ENCODE assay signal across 22 cellular contexts in the genomic region with DNA sequence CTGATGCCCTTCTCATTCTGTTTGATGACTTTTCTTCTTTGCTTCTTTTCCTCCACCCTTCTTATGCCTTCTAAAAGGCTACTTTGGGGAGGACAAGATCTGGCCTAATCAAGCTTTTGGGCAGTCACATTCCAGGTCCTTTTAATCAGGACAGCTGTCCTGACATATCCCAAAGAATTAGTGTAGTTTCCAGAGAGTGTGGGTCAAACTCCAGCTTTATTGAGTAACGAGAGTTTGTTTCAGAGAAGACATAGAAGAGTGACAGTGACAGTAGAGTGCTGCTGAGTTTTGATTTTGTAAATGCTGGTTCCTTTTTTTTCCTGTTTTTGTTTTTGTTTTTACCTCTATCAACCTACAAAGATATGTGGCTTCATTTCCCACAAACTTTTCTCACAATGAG.
DNase-seq lines count a peak whose midpoint lies in the region; ATAC-seq, FAIRE-seq and TF ChIP-seq lines count a peak whose summit lies in the region.
"Had no signal": no experiment of that assay in that cellular context is flagged by ENCODE, and none has a peak within 500 bp of the region (broad histone marks: within the 10 kb centered on the region; RNA-seq: fewer than 3 reads in every experiment).

No MANE protein-coding gene starts in this region.

- H3K36me3 ChIP-seq in liver (ENCODE audit: control insufficient read depth in 4 of 4, insufficient read depth in 3 of 4, low read depth in 1 of 4, low read length in 3 of 4), result no peaks in the 10 kb centered on the region
- H3K36me3 ChIP-seq in HepG2 (replicated peaks in 1 of 2; ENCODE audit: control insufficient read depth in 1 of 2, insufficient read depth in 2 of 2, low read length in 2 of 2), result no peaks in the 10 kb centered on the region
- no peaks in the 10 kb centered on the region for H3K36me3 ChIP-seq in neural progenitor cell
- H3K36me3 ChIP-seq: BLaER1 treated with 17β-estradiol and CSF1 and Interleukin-3, amounts not matched to agents 10 nM and 100 nM had no signal

- CTCF ChIA-PET in HepG2 (lab: Yijun Ruan, JAX; ENCODE audit: low intra/inter-chr PET ratio, low total read pairs), result no interaction called here

- H3K27ac Mint-ChIP-seq in neural progenitor cell, result no peak overlapping the region
- peak overlapping the region; percentile 2 for H3K27ac Mint-ChIP-seq in stimulated activated memory B cell treated with anti-CD40 and anti-IgM and Interleukin-4, amounts not matched to agents 10 μg/mL and 1 μg/mL and 100 μg/mL, for 72 hours
- no peak overlapping the region for H3K27ac Mint-ChIP-seq in natural killer cell treated with Interleukin-12 subunit alpha and Interleukin-12 subunit beta and Interleukin-15 and Interleukin-18, amount 100 ng/mL, for 72 hours
- H3K27ac Mint-ChIP-seq: B cell; CD4-positive, alpha-beta T cell; CD8-positive, alpha-beta T cell had no signal

- no peaks in the 10 kb centered on the region for H3F3A ChIP-seq in neural progenitor cell (ENCODE audit: low read depth)

- in situ Hi-C loops in HepG2 (cut with HindIII; ENCODE audit: extremely low pct_ligation_motif_present, low pct_unique_long_range_greater_than_20kb), result no loop called here

- H3K4me2 ChIP-seq in HepG2 (ENCODE audit: low read depth, low read length) (no peak overlapping the region), neural progenitor cell (no peak overlapping the region)
- H3K4me2 ChIP-seq: A549; BLaER1 treated with 17β-estradiol and CSF1 and Interleukin-3, amounts not matched to agents 10 nM and 100 nM had no signal

- TF ChIP-seq POLR2A in HepG2 (IDR thresholded peaks at IDR 0.05; ENCODE audit: insufficient read depth in 1 of 2, low read depth in 2 of 2, low read length in 2 of 2), result no peak

- TF ChIP-seq EP300 in HepG2 (IDR thresholded peaks at IDR 0.05; ENCODE audit: low read depth in 2 of 2, low read length in 2 of 2) (no peak), HepG2 (CRISPR knock-in tag; IDR thresholded peaks at IDR 0.05; ENCODE audit: borderline replicate concordance) (no peak)

- TF ChIP-seq CTCF in liver (IDR thresholded peaks at IDR 0.05; ENCODE audit: low read depth, low read length, missing input control) (no peak), HepG2 (CRISPR knock-in tag; IDR thresholded peaks at IDR 0.05) (no peak), neural progenitor cell (IDR thresholded peaks at IDR 0.05) (no peak)

- intact Hi-C loops in HepG2 (cut with micrococcal nuclease; ENCODE audit: unreplicated experiment), result no loop called here

- H2AFZ ChIP-seq in HepG2 (ENCODE audit: low read length), result no peak overlapping the region
- H2AFZ ChIP-seq in neural progenitor cell (replicated peaks), result peak overlapping the region; percentile 47

- H3K4me3 ChIP-seq in liver (ENCODE audit: low read depth in 1 of 3, low read length in 3 of 3) (no peak overlapping the region), HepG2 (replicated peaks in 1 of 3; ENCODE audit: insufficient read depth in 1 of 3, low read depth in 2 of 3, low read length in 3 of 3) (no peak overlapping the region), neural progenitor cell (no peak overlapping the region)
- H3K4me3 ChIP-seq: A549; BLaER1 treated with 17β-estradiol and CSF1 and Interleukin-3, amounts not matched to agents 10 nM and 100 nM had no signal

- H3K9me3 ChIP-seq in liver (ENCODE audit: control insufficient read depth in 4 of 4, low read length in 3 of 4), result no peaks in the 10 kb centered on the region
- no peaks in the 10 kb centered on the region for H3K9me3 ChIP-seq in HepG2 (ENCODE audit: low read length)
- H3K9me3 ChIP-seq in neural progenitor cell (ENCODE audit: low read depth), result no peaks in the 10 kb centered on the region
- H3K9me3 ChIP-seq: A549; BLaER1 treated with 17β-estradiol and CSF1 and Interleukin-3, amounts not matched to agents 10 nM and 100 nM; Caco-2 had no signal

- H3K9ac ChIP-seq in liver (ENCODE audit: low read depth in 1 of 2, low read length in 2 of 2) (no peak overlapping the region), HepG2 (ENCODE audit: insufficient read depth, low read depth, low read length) (no peak overlapping the region), neural progenitor cell (no peak overlapping the region)
- H3K9ac ChIP-seq: BLaER1 treated with 17β-estradiol and CSF1 and Interleukin-3, amounts not matched to agents 10 nM and 100 nM had no signal

- H3K27me3 ChIP-seq in liver (ENCODE audit: control insufficient read depth in 4 of 4, insufficient read depth in 4 of 4, low read length in 3 of 4) (no peaks in the 10 kb centered on the region), HepG2 (ENCODE audit: control insufficient read depth in 1 of 2, insufficient read depth in 2 of 2, low read length in 2 of 2) (no peaks in the 10 kb centered on the region; a peak in 1 of 5 replicates), neural progenitor cell (no peaks in the 10 kb centered on the region)
- H3K27me3 ChIP-seq: BLaER1 treated with 17β-estradiol and CSF1 and Interleukin-3, amounts not matched to agents 10 nM and 100 nM had no signal

- no peak for ATAC-seq in HepG2
- no peak for ATAC-seq in stimulated activated memory B cell treated with anti-CD40 and anti-IgM and Interleukin-4, amounts not matched to agents 10 μg/mL and 1 μg/mL and 100 μg/mL, for 72 hours
- no peak for ATAC-seq in natural killer cell treated with Interleukin-12 subunit alpha and Interleukin-12 subunit beta and Interleukin-15 and Interleukin-18, amount 100 ng/mL, for 72 hours
- ATAC-seq: A549; CD8-positive, alpha-beta T cell had no signal

- no peaks in the 10 kb centered on the region for H3K36me3 Mint-ChIP-seq in neural progenitor cell
- H3K36me3 Mint-ChIP-seq in stimulated activated memory B cell treated with anti-CD40 and anti-IgM and Interleukin-4, amounts not matched to agents 10 μg/mL and 1 μg/mL and 100 μg/mL, for 72 hours, result no peaks in the 10 kb centered on the region
- H3K36me3 Mint-ChIP-seq in natural killer cell treated with Interleukin-12 subunit alpha and Interleukin-12 subunit beta and Interleukin-15 and Interleukin-18, amount 100 ng/mL, for 72 hours, result no peaks in the 10 kb centered on the region
- H3K36me3 Mint-ChIP-seq: CD8-positive, alpha-beta T cell had no signal

- H3K79me2 ChIP-seq in HepG2 (ENCODE audit: insufficient read depth, low read length) (no peaks in the 10 kb centered on the region), neural progenitor cell (ENCODE audit: low read depth) (no peaks in the 10 kb centered on the region)

- H3K27ac ChIP-seq in liver (ENCODE audit: low read depth in 1 of 2, low read length in 2 of 2) (no peak overlapping the region), HepG2 (ENCODE audit: extremely low read length, insufficient read depth, low read length) (no peak overlapping the region), neural progenitor cell (no peak overlapping the region)
- H3K27ac ChIP-seq: 22Rv1; A549; BLaER1 treated with 17β-estradiol and CSF1 and Interleukin-3, amounts not matched to agents 10 nM and 100 nM; C4-2B had no signal

- H3K4me1 ChIP-seq in liver (ENCODE audit: control insufficient read depth in 4 of 4, insufficient read depth in 4 of 4, low read length in 3 of 4), result peaks cover 3 to 29% (median 21%) of the 10 kb centered on the region in 4 donors
- no peaks in the 10 kb centered on the region for H3K4me1 ChIP-seq in HepG2 (ENCODE audit: insufficient read depth, low read length)
- H3K4me1 ChIP-seq in neural progenitor cell, result peaks cover 9% of the 10 kb centered on the region
- H3K4me1 ChIP-seq: A549; BLaER1 treated with 17β-estradiol and CSF1 and Interleukin-3, amounts not matched to agents 10 nM and 100 nM; Caco-2 had no signal

- DNase-seq in HepG2 (ENCODE audit: low spot score), result no peak
- DNase-seq in neural progenitor cell (ENCODE audit: low spot score), result no peak
- no peak for DNase-seq in NCI-H2171 treated with DMSO at 0.1 percent for 48 hours (lab: John Stamatoyannopoulos, UW)
- no peak for DNase-seq in natural killer cell treated with Interleukin-12 subunit alpha and Interleukin-12 subunit beta and Interleukin-15 and Interleukin-18, amount 100 ng/mL, for 72 hours (ENCODE audit: low spot score)
- DNase-seq: AML-193; Caco-2; Calu3; CD4-positive, alpha-beta T cell; CD8-positive, alpha-beta T cell; DMS79 treated with DMSO at 0.1 percent for 48 hours; GF-D8 had no signal

- no TSS peak for BruUV-seq in HepG2 (replicated peaks; lab: Mats Ljungman, UMichigan)

- no peaks in the 10 kb centered on the region for H4K20me1 ChIP-seq in HepG2 (ENCODE audit: insufficient read depth, low read length)
- H4K20me1 ChIP-seq in neural progenitor cell (ENCODE audit: low read depth), result no peaks in the 10 kb centered on the region
- H4K20me1 ChIP-seq: BLaER1 treated with 17β-estradiol and CSF1 and Interleukin-3, amounts not matched to agents 10 nM and 100 nM had no signal

- H3K27me3 Mint-ChIP-seq in neural progenitor cell (ENCODE audit: insufficient read depth, low read depth), result peaks cover 2% of the 10 kb centered on the region
- no peaks in the 10 kb centered on the region for H3K27me3 Mint-ChIP-seq in stimulated activated memory B cell treated with anti-CD40 and anti-IgM and Interleukin-4, amounts not matched to agents 10 μg/mL and 1 μg/mL and 100 μg/mL, for 72 hours
- peaks cover 0 to 8% of the 10 kb centered on the region in 2 donors for H3K27me3 Mint-ChIP-seq in natural killer cell treated with Interleukin-12 subunit alpha and Interleukin-12 subunit beta and Interleukin-15 and Interleukin-18, amount 100 ng/mL, for 72 hours
- H3K27me3 Mint-ChIP-seq: B cell; CD4-positive, alpha-beta T cell had no signal

- TF ChIP-seq RAD21 in liver (IDR thresholded peaks at IDR 0.05) (peak; percentile 32 to 56), HepG2 (CRISPR knock-in tag; IDR thresholded peaks at IDR 0.05) (no peak)

- H3K4me1 Mint-ChIP-seq in neural progenitor cell, result no peaks in the 10 kb centered on the region
- H3K4me1 Mint-ChIP-seq in stimulated activated memory B cell treated with anti-CD40 and anti-IgM and Interleukin-4, amounts not matched to agents 10 μg/mL and 1 μg/mL and 100 μg/mL, for 72 hours, result peaks cover 10% of the 10 kb centered on the region
- H3K4me1 Mint-ChIP-seq in natural killer cell treated with Interleukin-12 subunit alpha and Interleukin-12 subunit beta and Interleukin-15 and Interleukin-18, amount 100 ng/mL, for 72 hours (ENCODE audit: low read depth in 2 of 2), result no peaks in the 10 kb centered on the region
- H3K4me1 Mint-ChIP-seq: B cell had no signal

- no peak overlapping the region for H3K4me3 Mint-ChIP-seq in neural progenitor cell
- H3K4me3 Mint-ChIP-seq in stimulated activated memory B cell treated with anti-CD40 and anti-IgM and Interleukin-4, amounts not matched to agents 10 μg/mL and 1 μg/mL and 100 μg/mL, for 72 hours, result no peak overlapping the region
- H3K4me3 Mint-ChIP-seq in natural killer cell treated with Interleukin-12 subunit alpha and Interleukin-12 subunit beta and Interleukin-15 and Interleukin-18, amount 100 ng/mL, for 72 hours, result no peak overlapping the region
- H3K4me3 Mint-ChIP-seq: B cell; CD4-positive, alpha-beta T cell; CD8-positive, alpha-beta T cell had no signal

- H3K9me3 Mint-ChIP-seq in neural progenitor cell, result no peaks in the 10 kb centered on the region
- H3K9me3 Mint-ChIP-seq in stimulated activated memory B cell treated with anti-CD40 and anti-IgM and Interleukin-4, amounts not matched to agents 10 μg/mL and 1 μg/mL and 100 μg/mL, for 72 hours, result no peaks in the 10 kb centered on the region
- no peaks in the 10 kb centered on the region for H3K9me3 Mint-ChIP-seq in natural killer cell treated with Interleukin-12 subunit alpha and Interleukin-12 subunit beta and Interleukin-15 and Interleukin-18, amount 100 ng/mL, for 72 hours
- H3K9me3 Mint-ChIP-seq: CD4-positive, alpha-beta T cell; CD8-positive, alpha-beta T cell had no signal

- 34% methylated on average over 1 of the region's 1 CpG for WGBS in liver
- WGBS in HepG2 (ENCODE audit: low lambda C conversion rate), result 4% methylated on average over 1 of the region's 1 CpG

- FAIRE-seq in HepG2 (lab: Jason Lieb, UNC), result no peak
- FAIRE-seq: A549, D721Med, G401.6, GM12891, GM19239 had no signal

- POLR2A ChIA-PET in HepG2 (lab: Yijun Ruan, JAX), result no interaction called here
